In the genomic region with DNA sequence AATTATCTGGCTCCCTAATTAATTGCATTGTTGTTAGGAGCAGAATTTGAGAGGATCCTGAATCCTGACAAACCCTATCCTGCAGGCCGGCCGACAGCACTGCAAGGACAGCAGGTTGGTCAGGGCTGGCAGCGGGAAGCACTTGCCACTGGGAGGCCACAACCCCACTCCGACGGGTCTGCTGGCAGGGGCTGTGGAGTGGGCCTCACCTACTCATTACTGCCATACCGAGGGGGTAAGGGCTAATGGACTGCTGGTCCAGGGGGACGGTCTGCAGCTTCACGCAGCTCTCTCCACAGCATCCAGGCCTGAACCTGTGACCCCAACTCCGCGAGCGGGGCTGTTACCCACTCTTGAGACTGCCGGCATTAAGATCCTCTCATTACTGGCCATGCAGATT, we compare ENCODE assay signal across 1 cellular context.
TF ChIP-seq lines count a peak whose summit lies in the region.

No MANE protein-coding gene starts in this region.

TF ChIP-seq in H1, 55 proteins besides CTCF, POLR2A, EP300 and RAD21:
- TF ChIP-seq, protein P1, sequence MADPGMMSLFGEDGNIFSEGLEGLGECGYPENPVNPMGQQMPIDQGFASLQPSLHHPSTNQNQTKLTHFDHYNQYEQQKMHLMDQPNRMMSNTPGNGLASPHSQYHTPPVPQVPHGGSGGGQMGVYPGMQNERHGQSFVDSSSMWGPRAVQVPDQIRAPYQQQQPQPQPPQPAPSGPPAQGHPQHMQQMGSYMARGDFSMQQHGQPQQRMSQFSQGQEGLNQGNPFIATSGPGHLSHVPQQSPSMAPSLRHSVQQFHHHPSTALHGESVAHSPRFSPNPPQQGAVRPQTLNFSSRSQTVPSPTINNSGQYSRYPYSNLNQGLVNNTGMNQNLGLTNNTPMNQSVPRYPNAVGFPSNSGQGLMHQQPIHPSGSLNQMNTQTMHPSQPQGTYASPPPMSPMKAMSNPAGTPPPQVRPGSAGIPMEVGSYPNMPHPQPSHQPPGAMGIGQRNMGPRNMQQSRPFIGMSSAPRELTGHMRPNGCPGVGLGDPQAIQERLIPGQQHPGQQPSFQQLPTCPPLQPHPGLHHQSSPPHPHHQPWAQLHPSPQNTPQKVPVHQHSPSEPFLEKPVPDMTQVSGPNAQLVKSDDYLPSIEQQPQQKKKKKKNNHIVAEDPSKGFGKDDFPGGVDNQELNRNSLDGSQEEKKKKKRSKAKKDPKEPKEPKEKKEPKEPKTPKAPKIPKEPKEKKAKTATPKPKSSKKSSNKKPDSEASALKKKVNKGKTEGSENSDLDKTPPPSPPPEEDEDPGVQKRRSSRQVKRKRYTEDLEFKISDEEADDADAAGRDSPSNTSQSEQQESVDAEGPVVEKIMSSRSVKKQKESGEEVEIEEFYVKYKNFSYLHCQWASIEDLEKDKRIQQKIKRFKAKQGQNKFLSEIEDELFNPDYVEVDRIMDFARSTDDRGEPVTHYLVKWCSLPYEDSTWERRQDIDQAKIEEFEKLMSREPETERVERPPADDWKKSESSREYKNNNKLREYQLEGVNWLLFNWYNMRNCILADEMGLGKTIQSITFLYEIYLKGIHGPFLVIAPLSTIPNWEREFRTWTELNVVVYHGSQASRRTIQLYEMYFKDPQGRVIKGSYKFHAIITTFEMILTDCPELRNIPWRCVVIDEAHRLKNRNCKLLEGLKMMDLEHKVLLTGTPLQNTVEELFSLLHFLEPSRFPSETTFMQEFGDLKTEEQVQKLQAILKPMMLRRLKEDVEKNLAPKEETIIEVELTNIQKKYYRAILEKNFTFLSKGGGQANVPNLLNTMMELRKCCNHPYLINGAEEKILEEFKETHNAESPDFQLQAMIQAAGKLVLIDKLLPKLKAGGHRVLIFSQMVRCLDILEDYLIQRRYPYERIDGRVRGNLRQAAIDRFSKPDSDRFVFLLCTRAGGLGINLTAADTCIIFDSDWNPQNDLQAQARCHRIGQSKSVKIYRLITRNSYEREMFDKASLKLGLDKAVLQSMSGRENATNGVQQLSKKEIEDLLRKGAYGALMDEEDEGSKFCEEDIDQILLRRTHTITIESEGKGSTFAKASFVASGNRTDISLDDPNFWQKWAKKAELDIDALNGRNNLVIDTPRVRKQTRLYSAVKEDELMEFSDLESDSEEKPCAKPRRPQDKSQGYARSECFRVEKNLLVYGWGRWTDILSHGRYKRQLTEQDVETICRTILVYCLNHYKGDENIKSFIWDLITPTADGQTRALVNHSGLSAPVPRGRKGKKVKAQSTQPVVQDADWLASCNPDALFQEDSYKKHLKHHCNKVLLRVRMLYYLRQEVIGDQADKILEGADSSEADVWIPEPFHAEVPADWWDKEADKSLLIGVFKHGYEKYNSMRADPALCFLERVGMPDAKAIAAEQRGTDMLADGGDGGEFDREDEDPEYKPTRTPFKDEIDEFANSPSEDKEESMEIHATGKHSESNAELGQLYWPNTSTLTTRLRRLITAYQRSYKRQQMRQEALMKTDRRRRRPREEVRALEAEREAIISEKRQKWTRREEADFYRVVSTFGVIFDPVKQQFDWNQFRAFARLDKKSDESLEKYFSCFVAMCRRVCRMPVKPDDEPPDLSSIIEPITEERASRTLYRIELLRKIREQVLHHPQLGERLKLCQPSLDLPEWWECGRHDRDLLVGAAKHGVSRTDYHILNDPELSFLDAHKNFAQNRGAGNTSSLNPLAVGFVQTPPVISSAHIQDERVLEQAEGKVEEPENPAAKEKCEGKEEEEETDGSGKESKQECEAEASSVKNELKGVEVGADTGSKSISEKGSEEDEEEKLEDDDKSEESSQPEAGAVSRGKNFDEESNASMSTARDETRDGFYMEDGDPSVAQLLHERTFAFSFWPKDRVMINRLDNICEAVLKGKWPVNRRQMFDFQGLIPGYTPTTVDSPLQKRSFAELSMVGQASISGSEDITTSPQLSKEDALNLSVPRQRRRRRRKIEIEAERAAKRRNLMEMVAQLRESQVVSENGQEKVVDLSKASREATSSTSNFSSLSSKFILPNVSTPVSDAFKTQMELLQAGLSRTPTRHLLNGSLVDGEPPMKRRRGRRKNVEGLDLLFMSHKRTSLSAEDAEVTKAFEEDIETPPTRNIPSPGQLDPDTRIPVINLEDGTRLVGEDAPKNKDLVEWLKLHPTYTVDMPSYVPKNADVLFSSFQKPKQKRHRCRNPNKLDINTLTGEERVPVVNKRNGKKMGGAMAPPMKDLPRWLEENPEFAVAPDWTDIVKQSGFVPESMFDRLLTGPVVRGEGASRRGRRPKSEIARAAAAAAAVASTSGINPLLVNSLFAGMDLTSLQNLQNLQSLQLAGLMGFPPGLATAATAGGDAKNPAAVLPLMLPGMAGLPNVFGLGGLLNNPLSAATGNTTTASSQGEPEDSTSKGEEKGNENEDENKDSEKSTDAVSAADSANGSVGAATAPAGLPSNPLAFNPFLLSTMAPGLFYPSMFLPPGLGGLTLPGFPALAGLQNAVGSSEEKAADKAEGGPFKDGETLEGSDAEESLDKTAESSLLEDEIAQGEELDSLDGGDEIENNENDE (IDR thresholded peaks at IDR 0.05; ENCODE audit: insufficient replicate concordance, low read length) = no peak
- no peak for TF ChIP-seq KDM1A (IDR thresholded peaks at IDR 0.05; ENCODE audit: borderline replicate concordance, low read length)
- no peak for TF ChIP-seq SAP30 (IDR thresholded peaks at IDR 0.05; ENCODE audit: insufficient read depth, insufficient replicate concordance, low read length)
- no peak for TF ChIP-seq EGR1 (IDR thresholded peaks at IDR 0.05; ENCODE audit: borderline replicate concordance, low read depth, low read length)
- TF ChIP-seq TAF1 (IDR thresholded peaks at IDR 0.05; ENCODE audit: low read depth, low read length) = no peak
- no peak for TF ChIP-seq SUZ12 (IDR thresholded peaks at IDR 0.05; ENCODE audit: low read length)
- no peak for TF ChIP-seq RFX5 (IDR thresholded peaks at IDR 0.05; ENCODE audit: borderline replicate concordance, low read depth, low read length)
- TF ChIP-seq POU5F1 (IDR thresholded peaks at IDR 0.05; ENCODE audit: low read depth, low read length) = no peak
- TF ChIP-seq BRCA1 (IDR thresholded peaks at IDR 0.05; ENCODE audit: low read depth, low read length) = no peak
- TF ChIP-seq FOSL1 (IDR thresholded peaks at IDR 0.05; ENCODE audit: insufficient read depth, low read depth, low read length) = no peak
- TF ChIP-seq TEAD4 (IDR thresholded peaks at IDR 0.05; ENCODE audit: low read depth, low read length) = no peak
- TF ChIP-seq ZNF274 (IDR thresholded peaks at IDR 0.05; ENCODE audit: borderline replicate concordance, extremely low read depth, low read length) = no peak
